ENCODE assay signal across 10 cellular contexts in genomic region chr14:36663404-36664321, GRCh38. TPM values are rescaled to one million over a fixed set of nuclear protein-coding genes. Genes with fewer than 3 reads are reported as not detected.
DNase-seq lines count a peak whose midpoint lies in the region; ATAC-seq lines count a peak whose summit lies in the region.
"Had no signal": no experiment of that assay in that cellular context is flagged by ENCODE, and none has a peak within 500 bp of the region (broad histone marks: within the 10 kb centered on the region; RNA-seq: fewer than 3 reads in every experiment).

No MANE protein-coding gene starts in this region.

- H3K9me3 Mint-ChIP-seq in T-helper 1 cell treated with Interleukin-12 subunit alpha and Interleukin-12 subunit beta and Interleukin-4 antibody, amounts not matched to agents 30 μg/mL and 1 μg/mL, for 36 hours = peaks cover 3% of the 10 kb centered on the region
- peaks cover 5 to 9% of the 10 kb centered on the region in 2 donors for H3K9me3 Mint-ChIP-seq in stimulated activated naive CD8-positive, alpha-beta T cell treated with anti-CD3 and anti-CD28 coated beads, Interleukin-15, amount 100 ng/mL, for 72 hours

- no peak overlapping the region for H3K4me3 Mint-ChIP-seq in T-helper 1 cell treated with Interleukin-12 subunit alpha and Interleukin-12 subunit beta and Interleukin-4 antibody, amounts not matched to agents 30 μg/mL and 1 μg/mL, for 36 hours
- peak overlapping the region; percentile 71 for H3K4me3 Mint-ChIP-seq in T-helper 17 cell
- peak overlapping the region; percentile 58 to 69 for H3K4me3 Mint-ChIP-seq in stimulated activated naive CD8-positive, alpha-beta T cell treated with anti-CD3 and anti-CD28 coated beads, Interleukin-15, amount 100 ng/mL, for 72 hours

- DNase-seq in T-helper 1 cell (no peak), T-helper 17 cell (no peak), activated T-cell treated with anti-CD3 and anti-CD28 coated beads for 4 hours (no peak)
- DNase-seq in stimulated activated naive CD8-positive, alpha-beta T cell treated with anti-CD3 and anti-CD28 coated beads, Interleukin-15, amount 100 ng/mL, for 72 hours = no peak
- no peak for DNase-seq in stimulated activated CD4-positive, alpha-beta T cell treated with anti-CD3 and anti-CD28 coated beads, Interleukin-1b, Interleukin-23, amount 100 ng/mL, for 48 hours
- DNase-seq: NCI-H2081 treated with DMSO at 0.1 percent for 48 hours had no signal

- peaks cover 4% of the 10 kb centered on the region for H3K36me3 Mint-ChIP-seq in T-helper 1 cell treated with Interleukin-12 subunit alpha and Interleukin-12 subunit beta and Interleukin-4 antibody, amounts not matched to agents 30 μg/mL and 1 μg/mL, for 36 hours (ENCODE audit: low read depth)
- H3K36me3 Mint-ChIP-seq in T-helper 17 cell (ENCODE audit: low read depth) = peaks cover 10% of the 10 kb centered on the region

- H3K27me3 ChIP-seq in iPS-15b (ENCODE audit: control insufficient read depth, insufficient read depth, low read length) = peaks cover 95% of the 10 kb centered on the region

- peaks cover 10% of the 10 kb centered on the region for H3K4me1 Mint-ChIP-seq in T-helper 1 cell treated with Interleukin-12 subunit alpha and Interleukin-12 subunit beta and Interleukin-4 antibody, amounts not matched to agents 30 μg/mL and 1 μg/mL, for 36 hours (ENCODE audit: low read depth)
- H3K4me1 Mint-ChIP-seq in T-helper 17 cell = peaks cover 14% of the 10 kb centered on the region
- peaks cover 76% of the 10 kb centered on the region for H3K4me1 Mint-ChIP-seq in stimulated activated naive CD8-positive, alpha-beta T cell treated with anti-CD3 and anti-CD28 coated beads, Interleukin-15, amount 100 ng/mL, for 72 hours

- peaks cover 2% of the 10 kb centered on the region for H3K4me1 ChIP-seq in iPS-15b (ENCODE audit: control insufficient read depth, insufficient read depth, low read length)

- no peak overlapping the region for H3K9ac ChIP-seq in iPS-15b (ENCODE audit: low read depth, low read length)

- H3K36me3 ChIP-seq in iPS-15b (ENCODE audit: control insufficient read depth, insufficient read depth, low read length) = no peaks in the 10 kb centered on the region

- H3K9me3 ChIP-seq in T-helper 17 cell (ENCODE audit: control insufficient read depth, low read length, poor library complexity, severe bottlenecking) (no peaks in the 10 kb centered on the region), iPS-15b (ENCODE audit: control insufficient read depth, insufficient read depth, low read length) (no peaks in the 10 kb centered on the region)

- ATAC-seq in T-helper 17 cell (no peak), GM19455 (IDR thresholded peaks at IDR 0.05; ENCODE audit: unreplicated experiment) (no peak)
- ATAC-seq in stimulated activated naive CD8-positive, alpha-beta T cell treated with anti-CD3 and anti-CD28 coated beads, Interleukin-15, amount 100 ng/mL, for 72 hours = no peak
- ATAC-seq: activated naive CD4-positive, alpha-beta T cell treated with anti-CD3 and anti-CD28 coated beads, Interleukin-2, amount 50 U/mL, for 72 hours had no signal

- peak overlapping the region; percentile 60 for H3K4me3 ChIP-seq in iPS-15b (ENCODE audit: low read depth, low read length)

- peaks cover 88% of the 10 kb centered on the region for H3K27me3 Mint-ChIP-seq in T-helper 1 cell treated with Interleukin-12 subunit alpha and Interleukin-12 subunit beta and Interleukin-4 antibody, amounts not matched to agents 30 μg/mL and 1 μg/mL, for 36 hours (ENCODE audit: low read depth)
- peaks cover 88% of the 10 kb centered on the region for H3K27me3 Mint-ChIP-seq in T-helper 17 cell
- peaks cover 95% of the 10 kb centered on the region for H3K27me3 Mint-ChIP-seq in stimulated activated naive CD8-positive, alpha-beta T cell treated with anti-CD3 and anti-CD28 coated beads, Interleukin-15, amount 100 ng/mL, for 72 hours

- H3K27ac Mint-ChIP-seq in T-helper 1 cell treated with Interleukin-12 subunit alpha and Interleukin-12 subunit beta and Interleukin-4 antibody, amounts not matched to agents 30 μg/mL and 1 μg/mL, for 36 hours = peak overlapping the region; percentile 83
- no peak overlapping the region for H3K27ac Mint-ChIP-seq in T-helper 17 cell
- no peak overlapping the region for H3K27ac Mint-ChIP-seq in stimulated activated naive CD8-positive, alpha-beta T cell treated with anti-CD3 and anti-CD28 coated beads, Interleukin-15, amount 100 ng/mL, for 72 hours

RNA-seq across cellular contexts. Expression of gene PAX9, which starts 2.0 kb away (rescaled TPM):
- total RNA-seq in T-helper 17 cell = under 1 TPM in 1 of 2 donors, not detected in 1; 0.35 TPM
- total RNA-seq: activated naive CD4-positive, alpha-beta T cell treated with anti-CD3 and anti-CD28 coated beads, Interleukin-2, amount 50 U/mL, for 72 hours had no signal
